10 cellular contexts compared by ENCODE assay signal in the genomic region with DNA sequence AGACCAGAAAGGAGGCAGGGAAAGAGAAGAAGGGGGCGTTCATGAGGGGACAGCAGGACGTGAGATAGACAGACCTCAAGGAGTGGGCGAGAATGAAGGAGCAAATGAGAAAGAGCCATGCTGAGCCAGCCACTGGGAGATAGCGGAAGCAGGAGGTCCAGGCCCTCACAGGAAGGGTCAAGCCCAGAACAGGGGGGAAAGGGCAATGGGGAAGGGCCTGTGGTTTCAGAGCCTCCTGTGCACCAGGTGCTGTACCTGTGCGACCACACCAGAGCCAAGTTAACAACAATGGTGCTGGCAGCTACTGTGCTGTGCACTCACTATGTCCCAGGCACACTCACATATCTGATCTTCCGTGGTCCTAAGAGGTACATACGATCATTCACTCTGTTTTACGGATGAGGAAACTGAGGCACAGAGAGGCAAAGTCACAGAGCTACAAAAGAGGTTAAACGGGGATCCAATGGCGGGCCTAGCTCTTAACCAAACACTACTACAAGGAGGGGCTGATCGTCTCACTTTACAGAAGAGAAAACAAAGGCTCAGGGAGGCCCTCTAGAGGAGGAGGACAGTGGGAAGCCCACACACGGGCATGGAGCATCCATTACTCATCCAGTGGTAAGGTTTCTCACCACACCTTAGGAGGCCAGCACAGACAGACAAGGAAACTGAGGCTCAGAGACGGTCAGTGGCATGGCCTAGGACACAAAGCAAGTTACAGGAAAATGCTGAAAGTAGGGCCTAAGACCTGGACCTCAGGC.
DNase-seq lines count a peak whose midpoint lies in the region; TF ChIP-seq lines count a peak whose summit lies in the region.
"Had no signal": no experiment of that assay in that cellular context is flagged by ENCODE, and none has a peak within 500 bp of the region (broad histone marks: within the 10 kb centered on the region; RNA-seq: fewer than 3 reads in every experiment).

No MANE protein-coding gene starts in this region.

- H3K4me2 ChIP-seq in hepatocyte: peak overlapping the region; percentile 21

- no peak overlapping the region for H3K4me3 ChIP-seq in WERI-Rb-1 (ENCODE audit: low read depth, low read length)
- H3K4me3 ChIP-seq in hepatocyte: no peak overlapping the region

- peak; percentile 46 for DNase-seq in NCI-H82 (lab: John Stamatoyannopoulos, UW)
- no peak for DNase-seq in NCI-H82 treated with DMSO at 0.1 percent for 48 hours (lab: John Stamatoyannopoulos, UW; ENCODE audit: unreplicated experiment)
- DNase-seq in WERI-Rb-1: peak; percentile 42
- no peak for DNase-seq in hepatocyte (ENCODE audit: low spot score)
- DNase-seq in DMS153 treated with DMSO at 0.1 percent for 48 hours (lab: John Stamatoyannopoulos, UW; ENCODE audit: unreplicated experiment): no peak
- no peak for DNase-seq in activated CD8-positive, alpha-beta memory T cell treated with anti-CD3 and anti-CD28 coated beads, Interleukin-2, amount 50 U/mL, for 4 hours
- no peak for DNase-seq in SHP77 treated with DMSO at 0.1 percent for 48 hours (lab: John Stamatoyannopoulos, UW)
- DNase-seq: activated gamma-delta T cell treated with Interleukin-2 at 50 U/mL for 16 hours, NCI-H1694 treated with DMSO at 0.1 percent for 48 hours had no signal

- H3K27me3 ChIP-seq in WERI-Rb-1 (ENCODE audit: insufficient read depth, low read depth, severe bottlenecking) (no peaks in the 10 kb centered on the region), hepatocyte (no peaks in the 10 kb centered on the region)

- H4K20me1 ChIP-seq in hepatocyte (ENCODE audit: insufficient read depth, poor library complexity, severe bottlenecking): no peaks in the 10 kb centered on the region

- no peak overlapping the region for H2AFZ ChIP-seq in hepatocyte

- no peaks in the 10 kb centered on the region for H3K9me2 ChIP-seq in hepatocyte (replicated peaks; ENCODE audit: insufficient read depth)

- H3K9me3 ChIP-seq in WERI-Rb-1 (ENCODE audit: severe bottlenecking): no peaks in the 10 kb centered on the region
- no peaks in the 10 kb centered on the region for H3K9me3 ChIP-seq in hepatocyte (ENCODE audit: low read depth)

- 90% methylated on average over 13 of the region's 13 CpGs for WGBS in hepatocyte (ENCODE audit: low lambda C conversion rate, missing lambda C conversion rate)

- TF ChIP-seq CTCF in WERI-Rb-1 (IDR thresholded peaks at IDR 0.05; ENCODE audit: low read depth, low read length) (peak; percentile 67), hepatocyte (IDR thresholded peaks at IDR 0.05; ENCODE audit: poor library complexity) (no peak)

- H3K4me1 ChIP-seq in hepatocyte (ENCODE audit: insufficient read depth): peaks cover 23% of the 10 kb centered on the region

- H3K36me3 ChIP-seq in WERI-Rb-1 (peaks cover 56% of the 10 kb centered on the region), hepatocyte (replicated peaks; ENCODE audit: insufficient read depth, low read depth) (no peaks in the 10 kb centered on the region)

- H3K79me2 ChIP-seq in hepatocyte: no peaks in the 10 kb centered on the region

- no peak overlapping the region for H3K27ac ChIP-seq in WERI-Rb-1
- peak overlapping the region; percentile 51 for H3K27ac ChIP-seq in hepatocyte
- peak overlapping the region; percentile 75 for H3K27ac ChIP-seq in temporal lobe (ENCODE audit: low read depth, low read length)

Comparison
In these comparisons a context has a peak if more than half of its experiments do, and no peak if none do; other contexts are left out.
1. DNase-seq: peak in NCI-H82 (single experiment) and WERI-Rb-1 (single experiment); none in NCI-H82 treated with DMSO at 0.1 percent for 48 hours (single experiment), hepatocyte (single experiment), DMS153 treated with DMSO at 0.1 percent for 48 hours (single experiment), activated CD8-positive, alpha-beta memory T cell treated with anti-CD3 and anti-CD28 coated beads, Interleukin-2, amount 50 U/mL, for 4 hours (single experiment) and SHP77 treated with DMSO at 0.1 percent for 48 hours (single experiment).